ENCODE assay signal across 31 cellular contexts in genomic region chr6:107543567-107543966, GRCh38.
"Had no signal": no experiment of that assay in that cellular context is flagged by ENCODE, and none has a peak within 500 bp of the region (broad histone marks: within the 10 kb centered on the region; RNA-seq: fewer than 3 reads in every experiment).

No MANE protein-coding gene starts in this region.

- ATAC-seq: activated CD8-positive, alpha-beta memory T cell treated with anti-CD3 and anti-CD28 coated beads, Interleukin-2, amount 10 ng/mL, durations not matched to agents 7 days and 5 days; activated naive CD8-positive, alpha-beta T cell treated with anti-CD3 and anti-CD28 coated beads, Interleukin-2, amount 50 U/mL, for 24 hours; Panc1 had no signal

- H3K36me3 ChIP-seq: brain microvascular endothelial cell had no signal

- DNase-seq: activated B cell treated with CpG ODN at 0.5 μM for 24 hours; activated CD4-positive, alpha-beta memory T cell treated with anti-CD3 and anti-CD28 coated beads, Interleukin-2, amount 10 ng/mL, durations not matched to agents 7 days and 5 days; activated CD4-positive, alpha-beta T cell treated with anti-CD3 and anti-CD28 coated beads for 1 hour; activated CD4-positive, alpha-beta T cell treated with anti-CD3 and anti-CD28 coated beads for 48 hours; activated CD8-positive, alpha-beta memory T cell treated with anti-CD3 and anti-CD28 coated beads for 24 hours; activated CD8-positive, alpha-beta memory T cell treated with anti-CD3 and anti-CD28 coated beads, Interleukin-2, amount 10 ng/mL, durations not matched to agents 7 days and 5 days; activated CD8-positive, alpha-beta memory T cell treated with anti-CD3 and anti-CD28 coated beads, Interleukin-2, amount 50 U/mL, for 48 hours; activated effector memory CD4-positive, alpha-beta T cell treated with Interleukin-2 at 50 U/mL for 16 hours; activated naive CD4-positive, alpha-beta T cell treated with anti-CD3 and anti-CD28 coated beads, Interleukin-2, amount 10 ng/mL, durations not matched to agents 7 days and 5 days; activated naive CD8-positive, alpha-beta T cell treated with anti-CD3 and anti-CD28 coated beads, Interleukin-2, amount 50 U/mL, for 24 hours; activated T-cell treated with anti-CD3 and anti-CD28 coated beads, Interleukin-2, amount 50 U/mL, for 48 hours; aorta; brain microvascular endothelial cell; Karpas-422; NCI-H1105; NCI-H1417 treated with DMSO at 0.1 percent for 48 hours; NCI-H187 treated with DMSO at 0.1 percent for 48 hours; NCI-H2081; NCI-H2171 treated with DMSO at 0.1 percent for 48 hours; NCI-H2227 treated with DMSO at 0.1 percent for 48 hours; NCI-H446; NCI-H510A treated with DMSO at 0.1 percent for 48 hours; NCI-H526 treated with DMSO at 0.1 percent for 48 hours; NCI-H774; SIG-M5; SW 1271; T-helper 1 cell; T-helper 2 cell; T-helper 9 cell had no signal

- H3K27ac ChIP-seq: brain microvascular endothelial cell, VCaP had no signal

- H3K27me3 ChIP-seq: brain microvascular endothelial cell had no signal
